8 cellular contexts compared by ENCODE assay signal in genomic region chr14:77862154-77862783, GRCh38.
DNase-seq lines count a peak whose midpoint lies in the region; ATAC-seq, FAIRE-seq and TF ChIP-seq lines count a peak whose summit lies in the region.

No MANE protein-coding gene starts in this region.

- TF ChIP-seq EP300 in A549 (IDR thresholded peaks at IDR 0.05) (no peak), stomach (IDR thresholded peaks at IDR 0.05) (no peak)

- FAIRE-seq in A549 (lab: Jason Lieb, UNC) (no peak), GM12892 (lab: Jason Lieb, UNC) (peak; percentile 69)

- H3K9me3 ChIP-seq in A549 (no peaks in the 10 kb centered on the region), OCI-LY7 (ENCODE audit: low read length) (no peaks in the 10 kb centered on the region), neutrophil (no peaks in the 10 kb centered on the region), stomach (no peaks in the 10 kb centered on the region)

- DNase-seq in A549 (ENCODE audit: low read depth in 1 of 2, low spot score in 1 of 2): peak; percentile 66 to 79
- DNase-seq in GM12892 (ENCODE audit: insufficient read length): peak; percentile 80
- peak; percentile 70 for DNase-seq in OCI-LY7 (ENCODE audit: low spot score)
- peak; percentile 53 for DNase-seq in activated T-helper 2 cell treated with anti-CD3 and anti-CD28 coated beads, Interferon-gamma antibody, Interleukin-2, Interleukin-4, amounts not matched to agents 10 μg/mL and 5 μg/mL and 100 μg/mL, durations not matched to agents 14 hours and 24 hours and 36 hours (ENCODE audit: low spot score)
- DNase-seq in foreskin fibroblast: peak; percentile 37 to 81
- peak; percentile 83 for DNase-seq in stomach

- peak; percentile 82 for TF ChIP-seq CTCF in A549 (IDR thresholded peaks at IDR 0.05)
- peak; percentile 97 for TF ChIP-seq CTCF in OCI-LY7 (conservative IDR thresholded peaks at IDR 0.05; ENCODE audit: low read length)
- peak; percentile 99 for TF ChIP-seq CTCF in foreskin fibroblast (IDR thresholded peaks at IDR 0.05; ENCODE audit: low read depth, low read length)
- peak; percentile 89 for TF ChIP-seq CTCF in neutrophil (IDR thresholded peaks at IDR 0.05)
- TF ChIP-seq CTCF in stomach (IDR thresholded peaks at IDR 0.05): peak in 6 of 7 experiments; percentile 30 to 97 (median 94)

- no peaks in the 10 kb centered on the region for H4K20me1 ChIP-seq in OCI-LY7 (ENCODE audit: insufficient read depth, low read length)

- no peaks in the 10 kb centered on the region for H3K79me2 ChIP-seq in OCI-LY7 (ENCODE audit: insufficient read depth, low read depth, low read length)

- no peak overlapping the region for H3K27ac ChIP-seq in A549
- no peak overlapping the region for H3K27ac ChIP-seq in OCI-LY7 (ENCODE audit: low read depth, low read length, poor library complexity, severe bottlenecking)
- no peak overlapping the region for H3K27ac ChIP-seq in neutrophil
- H3K27ac ChIP-seq in stomach: no peak overlapping the region

- WGBS in A549 (ENCODE audit: missing lambda C conversion rate): 49% methylated on average over 10 of the region's 11 CpGs
- WGBS in stomach, 5 donors: 56 to 63% (median 58%) methylated on average over 11 of the region's 11 CpGs

- H3K4me1 ChIP-seq in A549: no peaks in the 10 kb centered on the region
- no peaks in the 10 kb centered on the region for H3K4me1 ChIP-seq in OCI-LY7 (ENCODE audit: insufficient read depth, low read length, poor library complexity, severe bottlenecking)
- H3K4me1 ChIP-seq in neutrophil (ENCODE audit: control insufficient read depth in 1 of 2, insufficient read depth in 1 of 2, low read depth in 1 of 2, low read length in 1 of 2): no peaks in the 10 kb centered on the region
- H3K4me1 ChIP-seq in stomach: peaks cover 0 to 12% (median 4%) of the 10 kb centered on the region in 4 donors

- H3K27me3 ChIP-seq in neutrophil (no peaks in the 10 kb centered on the region), stomach (no peaks in the 10 kb centered on the region)

- no peaks in the 10 kb centered on the region for H3K27me3 Mint-ChIP-seq in activated T-helper 2 cell treated with anti-CD3 and anti-CD28 coated beads, Interferon-gamma antibody, Interleukin-2, Interleukin-4, amounts not matched to agents 10 μg/mL and 5 μg/mL and 100 μg/mL, durations not matched to agents 14 hours and 24 hours and 36 hours (ENCODE audit: low read depth)

- H3K36me3 Mint-ChIP-seq in activated T-helper 2 cell treated with anti-CD3 and anti-CD28 coated beads, Interferon-gamma antibody, Interleukin-2, Interleukin-4, amounts not matched to agents 10 μg/mL and 5 μg/mL and 100 μg/mL, durations not matched to agents 14 hours and 24 hours and 36 hours (ENCODE audit: low read depth): no peaks in the 10 kb centered on the region

- no peak overlapping the region for H3K4me3 Mint-ChIP-seq in activated T-helper 2 cell treated with anti-CD3 and anti-CD28 coated beads, Interferon-gamma antibody, Interleukin-2, Interleukin-4, amounts not matched to agents 10 μg/mL and 5 μg/mL and 100 μg/mL, durations not matched to agents 14 hours and 24 hours and 36 hours (ENCODE audit: low read depth)

- TF ChIP-seq RAD21 in A549 (conservative IDR thresholded peaks at IDR 0.05 in 1 of 2, IDR thresholded peaks at IDR 0.05 in 1 of 2): peak; percentile 82 to 83

- H3K4me3 ChIP-seq in A549 (no peak overlapping the region), OCI-LY7 (ENCODE audit: low read depth, low read length, poor library complexity, severe bottlenecking) (no peak overlapping the region), foreskin fibroblast (ENCODE audit: low read depth in 1 of 2, low read length in 2 of 2) (no peak overlapping the region), neutrophil (ENCODE audit: low read depth in 1 of 2, low read length in 1 of 2) (no peak overlapping the region), stomach (no peak overlapping the region)

- H3K4me2 ChIP-seq in A549 (no peak overlapping the region), OCI-LY7 (ENCODE audit: low read length) (no peak overlapping the region)

- intact Hi-C loops in OCI-LY7 (cut with micrococcal nuclease; ENCODE audit: unreplicated experiment) (loop anchor here (5.0 to 10.0 kb wide), 2 partner anchors 703 to 735 kb away; no protein-coding TSS in a partner anchor), stomach (cut with DNase I; ENCODE audit: low total_unique reads) (loop anchor here (10.0 kb wide), 1 partner anchor 703 kb away; no protein-coding TSS in a partner anchor)
- intact Hi-C loops in activated T-helper 2 cell treated with anti-CD3 and anti-CD28 coated beads, Interferon-gamma antibody, Interleukin-2, Interleukin-4, amounts not matched to agents 10 μg/mL and 5 μg/mL and 100 μg/mL, durations not matched to agents 14 hours and 24 hours and 36 hours (cut with micrococcal nuclease): loop anchor here (1.0 to 2.0 kb wide), 2 partner anchors 705 to 736 kb away; no protein-coding TSS in a partner anchor

- H3K36me3 ChIP-seq in OCI-LY7 (ENCODE audit: insufficient read depth, low read length) (no peaks in the 10 kb centered on the region), neutrophil (no peaks in the 10 kb centered on the region), stomach (peaks cover 0 to 17% (median 2%) of the 10 kb centered on the region in 4 donors)

- H3K27ac Mint-ChIP-seq in activated T-helper 2 cell treated with anti-CD3 and anti-CD28 coated beads, Interferon-gamma antibody, Interleukin-2, Interleukin-4, amounts not matched to agents 10 μg/mL and 5 μg/mL and 100 μg/mL, durations not matched to agents 14 hours and 24 hours and 36 hours: no peak overlapping the region

- TF ChIP-seq POLR2A in A549 (IDR thresholded peaks at IDR 0.05; ENCODE audit: low read length): no peak
- TF ChIP-seq POLR2A in GM12892 (IDR thresholded peaks at IDR 0.05; ENCODE audit: low read depth, low read length): no peak
- TF ChIP-seq POLR2A in stomach (IDR thresholded peaks at IDR 0.05): no peak

- no TSS peak for BruUV-seq in OCI-LY7 (replicated peaks; lab: Mats Ljungman, UMichigan)

- H3K9me2 ChIP-seq in OCI-LY7 (ENCODE audit: insufficient read depth, low read length): no peaks in the 10 kb centered on the region

- H3K9me3 Mint-ChIP-seq in activated T-helper 2 cell treated with anti-CD3 and anti-CD28 coated beads, Interferon-gamma antibody, Interleukin-2, Interleukin-4, amounts not matched to agents 10 μg/mL and 5 μg/mL and 100 μg/mL, durations not matched to agents 14 hours and 24 hours and 36 hours: no peaks in the 10 kb centered on the region

- H2AFZ ChIP-seq in OCI-LY7 (ENCODE audit: low read length): no peak overlapping the region

- H3K4me1 Mint-ChIP-seq in activated T-helper 2 cell treated with anti-CD3 and anti-CD28 coated beads, Interferon-gamma antibody, Interleukin-2, Interleukin-4, amounts not matched to agents 10 μg/mL and 5 μg/mL and 100 μg/mL, durations not matched to agents 14 hours and 24 hours and 36 hours (ENCODE audit: low read depth): no peaks in the 10 kb centered on the region

- CTCF ChIA-PET in A549 (lab: Yijun Ruan, JAX): interaction anchor here (0.6 to 5.4 kb wide), 29 partner anchors 8 to 854 kb away, joined by 3 to 33 read pairs (median 4); no protein-coding TSS in a partner anchor
- CTCF ChIA-PET in OCI-LY7 (lab: Charles Lee; ENCODE audit: unreplicated experiment): no interaction called here

- peak; percentile 68 to 94; a peak in 5 of 6 replicates for ATAC-seq in A549
- ATAC-seq in HG03139 (IDR thresholded peaks at IDR 0.05; ENCODE audit: unreplicated experiment): peak; percentile 64

- POLR2A ChIA-PET in A549 (lab: Yijun Ruan, JAX): no interaction called here
- POLR2A ChIA-PET in OCI-LY7 (lab: Charles Lee): no interaction called here

TF ChIP-seq in A549, 52 proteins besides CTCF, POLR2A, EP300 and RAD21:
- TF ChIP-seq CHD4 (IDR thresholded peaks at IDR 0.05; ENCODE audit: borderline replicate concordance) (no peak), CHD2 (IDR thresholded peaks at IDR 0.05; ENCODE audit: low read length, partially characterized antibody) (no peak), ESRRA (IDR thresholded peaks at IDR 0.05; ENCODE audit: borderline replicate concordance, low read length) (peak; percentile 63; the same call in 1 of the 2 replicates), RNF2 (IDR thresholded peaks at IDR 0.05; ENCODE audit: borderline replicate concordance, low read depth) (no peak), ZFP36 (IDR thresholded peaks at IDR 0.05; ENCODE audit: borderline replicate concordance, partially characterized antibody) (no peak), CEBPB (IDR thresholded peaks at IDR 0.05) (no peak), KDM5A (IDR thresholded peaks at IDR 0.05) (no peak), TFCP2L1 (CRISPR knock-in tag; IDR thresholded peaks at IDR 0.05) (no peak), SMC3 (IDR thresholded peaks at IDR 0.05) (peak; percentile 80), BCL3 (IDR thresholded peaks at IDR 0.05) (no peak)
